Comparison of ENCODE assay signal across 26 cellular contexts in genomic region chr2:177285892-177286715, GRCh38.
"Had no signal": no experiment of that assay in that cellular context is flagged by ENCODE, and none has a peak within 500 bp of the region (broad histone marks: within the 10 kb centered on the region; RNA-seq: fewer than 3 reads in every experiment).

No MANE protein-coding gene starts in this region.

- H3K27me3 Mint-ChIP-seq: activated CD4-positive, alpha-beta memory T cell treated with anti-CD3 and anti-CD28 coated beads, Interleukin-2, amount 10 ng/mL, durations not matched to agents 7 days and 5 days; activated CD8-positive, alpha-beta memory T cell treated with anti-CD3 and anti-CD28 coated beads, Interleukin-2, amount 10 ng/mL, durations not matched to agents 7 days and 5 days; activated naive CD8-positive, alpha-beta T cell treated with anti-CD3 and anti-CD28 coated beads, Interleukin-2, amount 50 U/mL, for 24 hours; central memory CD8-positive, alpha-beta T cell; naive B cell; T-cell had no signal

- H3K27ac ChIP-seq: brain microvascular endothelial cell, colonic mucosa, heart right ventricle, left ventricle myocardium inferior, prostate gland, upper lobe of left lung had no signal

- H3K36me3 Mint-ChIP-seq: naive B cell, WTC11 had no signal

- H3K36me3 ChIP-seq: brain microvascular endothelial cell, colonic mucosa, gastrocnemius medialis, prostate gland, stomach had no signal

- H3K4me3 ChIP-seq: colonic mucosa, gastrocnemius medialis, heart right ventricle, left ventricle myocardium inferior, prostate gland, stomach, upper lobe of left lung had no signal

- H3K4me3 Mint-ChIP-seq: activated CD4-positive, alpha-beta memory T cell treated with anti-CD3 and anti-CD28 coated beads, Interleukin-2, amount 10 ng/mL, durations not matched to agents 7 days and 5 days; activated CD8-positive, alpha-beta memory T cell treated with anti-CD3 and anti-CD28 coated beads, Interleukin-2, amount 10 ng/mL, durations not matched to agents 7 days and 5 days; activated naive CD8-positive, alpha-beta T cell treated with anti-CD3 and anti-CD28 coated beads, Interleukin-2, amount 50 U/mL, for 24 hours; central memory CD8-positive, alpha-beta T cell; naive B cell; neural crest cell; T-cell; WTC11 had no signal

- ATAC-seq: activated CD8-positive, alpha-beta memory T cell treated with anti-CD3 and anti-CD28 coated beads, Interleukin-2, amount 10 ng/mL, durations not matched to agents 7 days and 5 days; activated naive CD8-positive, alpha-beta T cell treated with anti-CD3 and anti-CD28 coated beads, Interleukin-2, amount 50 U/mL, for 24 hours; gastrocnemius medialis; heart right ventricle; right cardiac atrium; T-cell; WTC11 had no signal

- H3K27me3 ChIP-seq: brain microvascular endothelial cell, colonic mucosa, gastrocnemius medialis, heart right ventricle, stomach, upper lobe of left lung had no signal

- DNase-seq: activated CD4-positive, alpha-beta memory T cell treated with anti-CD3 and anti-CD28 coated beads, Interleukin-2, amount 10 ng/mL, durations not matched to agents 7 days and 5 days; activated CD4-positive, alpha-beta T cell treated with anti-CD3 and anti-CD28 coated beads for 48 hours; activated CD8-positive, alpha-beta memory T cell treated with anti-CD3 and anti-CD28 coated beads, Interleukin-2, amount 10 ng/mL, durations not matched to agents 7 days and 5 days; activated naive CD4-positive, alpha-beta T cell treated with Interleukin-2 at 50 U/mL for 16 hours; activated naive CD8-positive, alpha-beta T cell treated with anti-CD3 and anti-CD28 coated beads, Interleukin-2, amount 50 U/mL, for 24 hours; activated T-cell treated with anti-CD3 and anti-CD28 coated beads, Interleukin-2, amount 50 U/mL, for 1 hour; anterior cingulate cortex; brain microvascular endothelial cell; colonic mucosa; endodermal cell; gastrocnemius medialis; heart right ventricle; left ventricle myocardium inferior; naive B cell; right cardiac atrium; small intestine; stimulated activated CD4-positive, alpha-beta T cell treated with anti-CD3 and anti-CD28 coated beads, Interleukin-15, amount 100 ng/mL, for 24 hours; stimulated activated CD4-positive, alpha-beta T cell treated with anti-CD3 and anti-CD28 coated beads, Interleukin-2, amount 100 ng/mL, for 48 hours; stomach; T-cell; upper lobe of left lung had no signal

- H3K9me3 ChIP-seq: colonic mucosa, gastrocnemius medialis, heart right ventricle, left ventricle myocardium inferior, prostate gland, stomach, upper lobe of left lung had no signal

- H3K27ac Mint-ChIP-seq: activated CD4-positive, alpha-beta memory T cell treated with anti-CD3 and anti-CD28 coated beads, Interleukin-2, amount 10 ng/mL, durations not matched to agents 7 days and 5 days; activated CD8-positive, alpha-beta memory T cell treated with anti-CD3 and anti-CD28 coated beads, Interleukin-2, amount 10 ng/mL, durations not matched to agents 7 days and 5 days; activated naive CD8-positive, alpha-beta T cell treated with anti-CD3 and anti-CD28 coated beads, Interleukin-2, amount 50 U/mL, for 24 hours; activated T-helper 2 cell treated with anti-CD3 and anti-CD28 coated beads, Interferon-gamma antibody, Interleukin-2, Interleukin-4, amounts not matched to agents 10 μg/mL and 5 μg/mL and 100 μg/mL, durations not matched to agents 14 hours and 24 hours and 36 hours; endodermal cell; T-cell; WTC11 had no signal

- H3K4me1 ChIP-seq: colonic mucosa, prostate gland had no signal

- H3K9me3 Mint-ChIP-seq: activated CD4-positive, alpha-beta memory T cell treated with anti-CD3 and anti-CD28 coated beads, Interleukin-2, amount 10 ng/mL, durations not matched to agents 7 days and 5 days; activated naive CD8-positive, alpha-beta T cell treated with anti-CD3 and anti-CD28 coated beads, Interleukin-2, amount 50 U/mL, for 24 hours; activated T-helper 2 cell treated with anti-CD3 and anti-CD28 coated beads, Interferon-gamma antibody, Interleukin-2, Interleukin-4, amounts not matched to agents 10 μg/mL and 5 μg/mL and 100 μg/mL, durations not matched to agents 14 hours and 24 hours and 36 hours; central memory CD8-positive, alpha-beta T cell; endodermal cell; naive B cell; neural crest cell; T-cell; WTC11 had no signal

- H3K4me1 Mint-ChIP-seq: neural crest cell had no signal
